In the genomic region with DNA sequence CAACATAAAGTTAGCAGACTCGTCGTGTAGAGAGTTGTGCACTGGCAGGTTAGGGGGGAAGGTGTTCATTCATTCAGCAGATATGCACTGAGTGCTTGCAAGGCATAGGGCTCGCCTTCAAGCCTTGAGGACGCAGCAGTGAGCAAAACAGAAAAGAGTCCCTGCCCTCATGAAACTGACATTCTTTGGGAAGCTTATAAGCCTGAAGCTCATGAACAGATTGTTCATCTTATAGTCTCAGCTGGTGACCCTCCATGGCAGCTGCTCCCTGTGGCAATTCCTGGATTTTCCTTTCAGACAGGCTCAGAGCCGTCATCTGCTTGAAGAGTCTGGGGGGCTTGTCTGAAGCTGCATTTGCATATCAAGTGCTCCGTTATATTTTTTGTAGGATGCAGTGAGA, we compare ENCODE assay signal across 12 cellular contexts.
A peak's percentile ranks its signal among the peaks of the same experiment; 100 is the strongest.
DNase-seq lines count a peak whose midpoint lies in the region; FAIRE-seq and TF ChIP-seq lines count a peak whose summit lies in the region.
"Had no signal": no experiment of that assay in that cellular context is flagged by ENCODE, and none has a peak within 500 bp of the region (broad histone marks: within the 10 kb centered on the region; RNA-seq: fewer than 3 reads in every experiment).

No MANE protein-coding gene starts in this region.

- no peak for TF ChIP-seq POLR2A in H54 (IDR thresholded peaks at IDR 0.05; ENCODE audit: low read depth, low read length)

- H3K36me3 Mint-ChIP-seq in neural crest cell (ENCODE audit: low read depth): no peaks in the 10 kb centered on the region

- H3K9me3 ChIP-seq in KOPT-K1 (ENCODE audit: insufficient read depth, low read length, poor library complexity, severe bottlenecking): no peaks in the 10 kb centered on the region
- H3K9me3 ChIP-seq: gastrocnemius medialis had no signal

- TF ChIP-seq CTCF in brain microvascular endothelial cell (IDR thresholded peaks at IDR 0.05; ENCODE audit: low read depth, low read length, missing control alignments) (no peak), neural crest cell (conservative IDR thresholded peaks at IDR 0.05) (no peak)

- peak overlapping the region; percentile 93 for H3K27ac ChIP-seq in KOPT-K1 (ENCODE audit: low read depth, low read length, poor library complexity, severe bottlenecking)
- peak overlapping the region; percentile 100 for H3K27ac ChIP-seq in brain microvascular endothelial cell
- H3K27ac ChIP-seq: KMS-11 had no signal

- H3K27me3 Mint-ChIP-seq in neural crest cell (ENCODE audit: low read depth): peaks cover 30% of the 10 kb centered on the region

- H3K4me3 Mint-ChIP-seq in neural crest cell: peak overlapping the region; percentile 15

- H3K36me3 ChIP-seq in KOPT-K1 (ENCODE audit: insufficient read depth, low read length) (peaks cover 74% of the 10 kb centered on the region), brain microvascular endothelial cell (replicated peaks) (no peaks in the 10 kb centered on the region)
- H3K36me3 ChIP-seq: gastrocnemius medialis had no signal

- no peak overlapping the region for H3K27ac Mint-ChIP-seq in neural crest cell (ENCODE audit: unreplicated experiment)

- DNase-seq in NCI-H82 (lab: John Stamatoyannopoulos, UW) (peak; percentile 58), NCI-H82 treated with DMSO at 0.1 percent for 48 hours (lab: John Stamatoyannopoulos, UW; ENCODE audit: unreplicated experiment) (no peak), brain microvascular endothelial cell (no peak), neural crest cell (ENCODE audit: low read depth, low spot score) (no peak), DMS153 (lab: John Stamatoyannopoulos, UW) (no peak), H54 (ENCODE audit: insufficient read length, low spot score) (no peak), NCI-H2107 treated with DMSO at 0.1 percent for 48 hours (lab: John Stamatoyannopoulos, UW; ENCODE audit: unreplicated experiment) (no peak)
- DNase-seq: gastrocnemius medialis had no signal

- in situ Hi-C loops in brain microvascular endothelial cell (cut with HindIII; ENCODE audit: low pct_ligation_motif_present, low sequenced_read_pairs): loop anchor here (10.0 to 25.0 kb wide), 2 partner anchors 243 to 365 kb away; no protein-coding TSS in a partner anchor

- H3K4me3 ChIP-seq in brain microvascular endothelial cell (ENCODE audit: low read depth, low read length): no peak overlapping the region
- H3K4me3 ChIP-seq: gastrocnemius medialis had no signal

- no peaks in the 10 kb centered on the region for H3K27me3 ChIP-seq in brain microvascular endothelial cell (replicated peaks)
- H3K27me3 ChIP-seq: gastrocnemius medialis had no signal

- peaks cover 29% of the 10 kb centered on the region for H3K4me1 Mint-ChIP-seq in neural crest cell

- no peaks in the 10 kb centered on the region for H3K9me3 Mint-ChIP-seq in neural crest cell

- no peak for FAIRE-seq in H54 (lab: Jason Lieb, UNC)
- FAIRE-seq: A204.1, G401.6 had no signal
